In genomic region chr10:90313548-90314325, GRCh38 we compare ENCODE assay signal across 20 cellular contexts.
DNase-seq lines count a peak whose midpoint lies in the region; ATAC-seq, FAIRE-seq and TF ChIP-seq lines count a peak whose summit lies in the region.
"Had no signal": no experiment of that assay in that cellular context is flagged by ENCODE, and none has a peak within 500 bp of the region (broad histone marks: within the 10 kb centered on the region; RNA-seq: fewer than 3 reads in every experiment).

No MANE protein-coding gene starts in this region.

- intact Hi-C loops in left ventricle myocardium inferior (cut with micrococcal nuclease) = no loop called here

- H3K4me3 ChIP-seq in ACC112 (ENCODE audit: low read depth, low read length) (peak overlapping the region; percentile 44; the same call in 1 of the 2 replicates), astrocyte (ENCODE audit: insufficient read depth, low read depth, low read length) (no peak overlapping the region), left ventricle myocardium inferior (no peak overlapping the region)
- H3K4me3 ChIP-seq: psoas muscle, testis had no signal

- no peak for ATAC-seq in activated T-cell treated with anti-CD3 and anti-CD28 coated beads, Interleukin-2, amount 50 U/mL, for 72 hours (replicated peaks in 1 of 2)
- ATAC-seq: esophagus mucosa, psoas muscle, Right ventricle myocardium inferior, T-cell had no signal

- no peaks in the 10 kb centered on the region for H3K9me3 ChIP-seq in astrocyte (ENCODE audit: insufficient read depth, low read depth, low read length)
- peaks cover 14% of the 10 kb centered on the region for H3K9me3 ChIP-seq in left ventricle myocardium inferior (replicated peaks)
- H3K9me3 ChIP-seq: psoas muscle, testis had no signal

- TF ChIP-seq RAD21 in Ishikawa (IDR thresholded peaks at IDR 0.05; ENCODE audit: low read depth) = no peak

- H3K4me1 ChIP-seq in ACC112 (ENCODE audit: control insufficient read depth, insufficient read depth, low read length, unreplicated experiment) (peaks cover 31% of the 10 kb centered on the region), astrocyte (ENCODE audit: insufficient read depth, low read length) (peaks cover 17% of the 10 kb centered on the region), left ventricle myocardium inferior (no peaks in the 10 kb centered on the region)
- H3K4me1 ChIP-seq: psoas muscle, testis had no signal

- H4K20me1 ChIP-seq in astrocyte (ENCODE audit: insufficient read depth, low read length) = no peaks in the 10 kb centered on the region

- no peak overlapping the region for H3K27ac Mint-ChIP-seq in astrocyte (ENCODE audit: unreplicated experiment)
- H3K27ac Mint-ChIP-seq in activated T-cell treated with anti-CD3 and anti-CD28 coated beads, Interleukin-2, amount 50 U/mL, for 72 hours = no peak overlapping the region
- H3K27ac Mint-ChIP-seq: CD14-positive monocyte, T-cell had no signal

- no peaks in the 10 kb centered on the region for H3K79me2 ChIP-seq in ACC112 (ENCODE audit: control insufficient read depth, insufficient read depth, low read length, unreplicated experiment)
- H3K79me2 ChIP-seq in astrocyte (ENCODE audit: insufficient read depth, low read length) = no peaks in the 10 kb centered on the region

- H2AFZ ChIP-seq in ACC112 (ENCODE audit: low read length, unreplicated experiment) (no peak overlapping the region), astrocyte (ENCODE audit: low read depth, low read length) (no peak overlapping the region)

- peak; percentile 65 for DNase-seq in astrocyte (ENCODE audit: low read depth)
- peak; percentile 21 for DNase-seq in kidney glomerular epithelial cell (lab: John Stamatoyannopoulos, UW)
- no peak for DNase-seq in activated T-cell treated with anti-CD3 and anti-CD28 coated beads, Interleukin-2, amount 50 U/mL, for 72 hours
- DNase-seq in left ventricle myocardium inferior = no peak
- no peak for DNase-seq in activated CD4-positive, alpha-beta T cell treated with anti-CD3 and anti-CD28 coated beads for 4 hours
- no peak for DNase-seq in NCI-H2081 treated with DMSO at 0.1 percent for 48 hours (lab: John Stamatoyannopoulos, UW)
- DNase-seq: activated CD4-positive, alpha-beta T cell treated with anti-CD3 and anti-CD28 coated beads for 48 hours; central memory CD4-positive, alpha-beta T cell; NCI-H1694 treated with DMSO at 0.1 percent for 48 hours; NCI-H446 treated with DMSO at 0.1 percent for 48 hours; psoas muscle; T-cell; testis had no signal

- H3K4me3 Mint-ChIP-seq in astrocyte (ENCODE audit: unreplicated experiment) = no peak overlapping the region
- H3K4me3 Mint-ChIP-seq in activated T-cell treated with anti-CD3 and anti-CD28 coated beads, Interleukin-2, amount 50 U/mL, for 72 hours = no peak overlapping the region
- H3K4me3 Mint-ChIP-seq: CD14-positive monocyte, T-cell had no signal

- H3K9ac ChIP-seq in astrocyte (ENCODE audit: low read length) = no peak overlapping the region

- TF ChIP-seq CTCF in astrocyte (IDR thresholded peaks at IDR 0.05; ENCODE audit: insufficient read depth, low read depth, low read length) (no peak), left ventricle myocardium inferior (IDR thresholded peaks at IDR 0.05; ENCODE audit: borderline replicate concordance) (no peak)

- TF ChIP-seq EP300 in Ishikawa (IDR thresholded peaks at IDR 0.05; ENCODE audit: borderline replicate concordance) = no peak

- H3K27ac ChIP-seq in ACC112 (ENCODE audit: low read depth, low read length) (peak overlapping the region; percentile 42), astrocyte (ENCODE audit: low read depth, low read length) (peak overlapping the region; percentile 53), left ventricle myocardium inferior (replicated peaks) (no peak overlapping the region)
- H3K27ac ChIP-seq: psoas muscle, testis had no signal

- H3K4me2 ChIP-seq in astrocyte (ENCODE audit: low read length) = peak overlapping the region; percentile 35

- no peaks in the 10 kb centered on the region for H3K9me3 Mint-ChIP-seq in astrocyte (ENCODE audit: unreplicated experiment)
- H3K9me3 Mint-ChIP-seq in activated T-cell treated with anti-CD3 and anti-CD28 coated beads, Interleukin-2, amount 50 U/mL, for 72 hours = peaks cover 0 to 4% of the 10 kb centered on the region in 2 donors

- FAIRE-seq in astrocyte (lab: Jason Lieb, UNC) = no peak
- FAIRE-seq: GM12891, islet of Langerhans had no signal

- H3K27me3 Mint-ChIP-seq in astrocyte (ENCODE audit: low read depth, unreplicated experiment) = no peaks in the 10 kb centered on the region
- H3K27me3 Mint-ChIP-seq in activated T-cell treated with anti-CD3 and anti-CD28 coated beads, Interleukin-2, amount 50 U/mL, for 72 hours (ENCODE audit: low read depth) = peaks cover 4% of the 10 kb centered on the region
- H3K27me3 Mint-ChIP-seq: T-cell had no signal

- H3K36me3 ChIP-seq in ACC112 (ENCODE audit: insufficient read depth, low read length) (no peaks in the 10 kb centered on the region), astrocyte (ENCODE audit: insufficient read depth, low read length) (no peaks in the 10 kb centered on the region), left ventricle myocardium inferior (no peaks in the 10 kb centered on the region)

- H3K27me3 ChIP-seq in ACC112 (ENCODE audit: insufficient read depth, low read length) (no peaks in the 10 kb centered on the region), astrocyte (ENCODE audit: insufficient read depth, low read length) (no peaks in the 10 kb centered on the region), left ventricle myocardium inferior (ENCODE audit: low read depth) (no peaks in the 10 kb centered on the region)
- H3K27me3 ChIP-seq: testis had no signal

- no peaks in the 10 kb centered on the region for H3K36me3 Mint-ChIP-seq in astrocyte (ENCODE audit: low read depth, unreplicated experiment)
- H3K36me3 Mint-ChIP-seq in activated T-cell treated with anti-CD3 and anti-CD28 coated beads, Interleukin-2, amount 50 U/mL, for 72 hours (ENCODE audit: insufficient read depth in 2 of 2) = no peaks in the 10 kb centered on the region
- H3K36me3 Mint-ChIP-seq: CD14-positive monocyte, T-cell had no signal

- H3K4me1 Mint-ChIP-seq in astrocyte (ENCODE audit: low read depth, unreplicated experiment) = peaks cover 4% of the 10 kb centered on the region
- H3K4me1 Mint-ChIP-seq in activated T-cell treated with anti-CD3 and anti-CD28 coated beads, Interleukin-2, amount 50 U/mL, for 72 hours (ENCODE audit: low read depth) = peaks cover under 1% of the 10 kb centered on the region
- H3K4me1 Mint-ChIP-seq: CD14-positive monocyte, T-cell had no signal

TF ChIP-seq in Ishikawa, 13 proteins besides CTCF, POLR2A, EP300 and RAD21:
- TF ChIP-seq FOXM1 (IDR thresholded peaks at IDR 0.05; ENCODE audit: borderline replicate concordance, low read depth) = no peak
- TF ChIP-seq TCF12 (IDR thresholded peaks at IDR 0.05; ENCODE audit: low read depth) = no peak
- no peak for TF ChIP-seq YY1 (IDR thresholded peaks at IDR 0.05; ENCODE audit: low read depth)
- no peak for TF ChIP-seq CREB1 (IDR thresholded peaks at IDR 0.05; ENCODE audit: low read depth)
- no peak for TF ChIP-seq MAX (IDR thresholded peaks at IDR 0.05)
- no peak for TF ChIP-seq ZBTB7A (IDR thresholded peaks at IDR 0.05; ENCODE audit: low read depth)
- TF ChIP-seq NFIC (IDR thresholded peaks at IDR 0.05) = 0 out of 2 replicates have a peak, but pooled peaks have one; percentile 45
- no peak for TF ChIP-seq REST (IDR thresholded peaks at IDR 0.05; ENCODE audit: low read depth)

Comparison
In these comparisons a context has a peak if more than half of its experiments do, and no peak if none do; other contexts are left out.
1. DNase-seq: peak in astrocyte (single experiment) and kidney glomerular epithelial cell (single experiment); none in activated T-cell treated with anti-CD3 and anti-CD28 coated beads, Interleukin-2, amount 50 U/mL, for 72 hours (0 of 2), left ventricle myocardium inferior (single experiment), activated CD4-positive, alpha-beta T cell treated with anti-CD3 and anti-CD28 coated beads for 4 hours (0 of 2) and NCI-H2081 treated with DMSO at 0.1 percent for 48 hours (single experiment).